23 cellular contexts compared by ENCODE assay signal in genomic region chr1:190391582-190391981, GRCh38.
A peak's percentile ranks its signal among the peaks of the same experiment; 100 is the strongest.
DNase-seq lines count a peak whose midpoint lies in the region; TF ChIP-seq lines count a peak whose summit lies in the region.
"Had no signal": no experiment of that assay in that cellular context is flagged by ENCODE, and none has a peak within 500 bp of the region (broad histone marks: within the 10 kb centered on the region; RNA-seq: fewer than 3 reads in every experiment).

No MANE protein-coding gene starts in this region.

- TF ChIP-seq RAD21 in neural cell (conservative IDR thresholded peaks at IDR 0.05) = no peak

- no peaks in the 10 kb centered on the region for H4K20me1 ChIP-seq in neural cell (ENCODE audit: insufficient read depth)
- H4K20me1 ChIP-seq: BLaER1 treated with 17β-estradiol and CSF1 and Interleukin-3, amounts not matched to agents 10 nM and 100 nM had no signal

- H3K9me2 ChIP-seq in neural cell (ENCODE audit: insufficient read depth, low read length) = no peaks in the 10 kb centered on the region

- H3K4me1 ChIP-seq in A673 (ENCODE audit: insufficient read depth, low read length, poor library complexity, severe bottlenecking) = peaks cover 3% of the 10 kb centered on the region
- H3K4me1 ChIP-seq: BLaER1 treated with 17β-estradiol and CSF1 and Interleukin-3, amounts not matched to agents 10 nM and 100 nM; Caco-2 had no signal

- H3K79me2 ChIP-seq in neural cell (replicated peaks; ENCODE audit: insufficient read depth, low read length) = no peaks in the 10 kb centered on the region

- no peak for TF ChIP-seq CTCF in A673 (conservative IDR thresholded peaks at IDR 0.05; ENCODE audit: low read depth, low read length)
- no peak for TF ChIP-seq CTCF in neural cell (IDR thresholded peaks at IDR 0.05; ENCODE audit: poor library complexity, severe bottlenecking)

- H2AFZ ChIP-seq in neural cell (ENCODE audit: low read depth, low read length) = no peak overlapping the region

- peak; percentile 6 for DNase-seq in NCI-H146 treated with DMSO at 0.1 percent for 48 hours (lab: John Stamatoyannopoulos, UW; ENCODE audit: unreplicated experiment)
- no peak for DNase-seq in NCI-H146 (lab: John Stamatoyannopoulos, UW)
- peak; percentile 15 for DNase-seq in A673 (ENCODE audit: low spot score)
- DNase-seq in NCI-H69 (lab: John Stamatoyannopoulos, UW) = peak; percentile 63
- DNase-seq in NCI-H187 treated with DMSO at 0.1 percent for 48 hours (lab: John Stamatoyannopoulos, UW) = no peak
- DNase-seq in stimulated activated naive CD4-positive, alpha-beta T cell (lab: John Stamatoyannopoulos, UW) = no peak
- DNase-seq: AML-193; Caco-2; Calu3; CD4-positive, alpha-beta T cell; CD8-positive, alpha-beta T cell; DMS 273 treated with DMSO at 0.1 percent for 48 hours; DMS153; DMS53; DMS79; DND-41; EL; GDM1 had no signal

- POLR2A ChIA-PET in A673 (lab: Charles Lee; ENCODE audit: low non-redundant PET) = no interaction called here

- intact Hi-C loops in A673 (cut with micrococcal nuclease; ENCODE audit: unreplicated experiment) = no loop called here

- H3K4me3 ChIP-seq in A673 (ENCODE audit: low read depth, low read length, poor library complexity, severe bottlenecking) (no peak overlapping the region), neural cell (ENCODE audit: low read length) (no peak overlapping the region)
- H3K4me3 ChIP-seq: BLaER1 treated with 17β-estradiol and CSF1 and Interleukin-3, amounts not matched to agents 10 nM and 100 nM; GM12878 had no signal

- H3K9ac ChIP-seq in neural cell (ENCODE audit: low read length) = no peak overlapping the region
- H3K9ac ChIP-seq: BLaER1 treated with 17β-estradiol and CSF1 and Interleukin-3, amounts not matched to agents 10 nM and 100 nM had no signal

- H3K27me3 ChIP-seq in A673 (replicated peaks; ENCODE audit: insufficient read depth, low read depth, low read length, poor library complexity) (no peaks in the 10 kb centered on the region), neural cell (ENCODE audit: insufficient read depth, low read depth, low read length) (no peaks in the 10 kb centered on the region)
- H3K27me3 ChIP-seq: BLaER1 treated with 17β-estradiol and CSF1 and Interleukin-3, amounts not matched to agents 10 nM and 100 nM had no signal

- no peak overlapping the region for H3K27ac ChIP-seq in A673 (ENCODE audit: low read depth, low read length, poor library complexity, severe bottlenecking)
- no peak overlapping the region for H3K27ac ChIP-seq in neural cell (ENCODE audit: low read length)
- H3K27ac ChIP-seq: 22Rv1; BLaER1 treated with 17β-estradiol and CSF1 and Interleukin-3, amounts not matched to agents 10 nM and 100 nM; C4-2B had no signal

- H3K4me2 ChIP-seq in neural cell (ENCODE audit: low read length) = no peak overlapping the region
- H3K4me2 ChIP-seq: BLaER1 treated with 17β-estradiol and CSF1 and Interleukin-3, amounts not matched to agents 10 nM and 100 nM had no signal

- H3K36me3 ChIP-seq in A673 (ENCODE audit: insufficient read depth, low read length, poor library complexity, severe bottlenecking) (no peaks in the 10 kb centered on the region), neural cell (ENCODE audit: insufficient read depth, low read length) (no peaks in the 10 kb centered on the region)
- H3K36me3 ChIP-seq: BLaER1 treated with 17β-estradiol and CSF1 and Interleukin-3, amounts not matched to agents 10 nM and 100 nM had no signal

- CTCF ChIA-PET in A673 (lab: Charles Lee) = no interaction called here

- BruUV-seq in A673 (replicated peaks; lab: Mats Ljungman, UMichigan) = no TSS peak

- TF ChIP-seq EP300 in neural cell (conservative IDR thresholded peaks at IDR 0.05; ENCODE audit: poor library complexity, severe bottlenecking) = peak; percentile 89

- H3F3A ChIP-seq in neural cell (ENCODE audit: insufficient read depth, low read length, poor library complexity, severe bottlenecking) = no peaks in the 10 kb centered on the region

- H3K9me3 ChIP-seq in A673 (ENCODE audit: low read depth, low read length, poor library complexity, severe bottlenecking) = no peaks in the 10 kb centered on the region
- no peaks in the 10 kb centered on the region for H3K9me3 ChIP-seq in neural cell (ENCODE audit: low read length)
- H3K9me3 ChIP-seq: BLaER1 treated with 17β-estradiol and CSF1 and Interleukin-3, amounts not matched to agents 10 nM and 100 nM; Caco-2 had no signal

TF ChIP-seq in neural cell, 6 proteins besides CTCF, POLR2A, EP300 and RAD21:
- TF ChIP-seq MXI1 (conservative IDR thresholded peaks at IDR 0.05; ENCODE audit: poor library complexity, severe bottlenecking) = no peak
- TF ChIP-seq REST (IDR thresholded peaks at IDR 0.05; ENCODE audit: borderline replicate concordance) = no peak
- TF ChIP-seq TAF1 (IDR thresholded peaks at IDR 0.05; ENCODE audit: low read depth) = no peak
- peak; percentile 90 for TF ChIP-seq POLR2AphosphoS5 (IDR thresholded peaks at IDR 0.05)
- TF ChIP-seq EZH2 (IDR thresholded peaks at IDR 0.05; ENCODE audit: borderline replicate concordance, insufficient read depth, low read length, poor library complexity, severe bottlenecking) = no peak
- TF ChIP-seq SMC3 (conservative IDR thresholded peaks at IDR 0.05; ENCODE audit: poor library complexity) = no peak

Comparison
In these comparisons a context has a peak if more than half of its experiments do, and no peak if none do; other contexts are left out.
1. DNase-seq: peak in NCI-H146 treated with DMSO at 0.1 percent for 48 hours (single experiment), A673 (single experiment) and NCI-H69 (single experiment); none in NCI-H146 (single experiment), NCI-H187 treated with DMSO at 0.1 percent for 48 hours (single experiment) and stimulated activated naive CD4-positive, alpha-beta T cell (0 of 6).